In the genomic region with DNA sequence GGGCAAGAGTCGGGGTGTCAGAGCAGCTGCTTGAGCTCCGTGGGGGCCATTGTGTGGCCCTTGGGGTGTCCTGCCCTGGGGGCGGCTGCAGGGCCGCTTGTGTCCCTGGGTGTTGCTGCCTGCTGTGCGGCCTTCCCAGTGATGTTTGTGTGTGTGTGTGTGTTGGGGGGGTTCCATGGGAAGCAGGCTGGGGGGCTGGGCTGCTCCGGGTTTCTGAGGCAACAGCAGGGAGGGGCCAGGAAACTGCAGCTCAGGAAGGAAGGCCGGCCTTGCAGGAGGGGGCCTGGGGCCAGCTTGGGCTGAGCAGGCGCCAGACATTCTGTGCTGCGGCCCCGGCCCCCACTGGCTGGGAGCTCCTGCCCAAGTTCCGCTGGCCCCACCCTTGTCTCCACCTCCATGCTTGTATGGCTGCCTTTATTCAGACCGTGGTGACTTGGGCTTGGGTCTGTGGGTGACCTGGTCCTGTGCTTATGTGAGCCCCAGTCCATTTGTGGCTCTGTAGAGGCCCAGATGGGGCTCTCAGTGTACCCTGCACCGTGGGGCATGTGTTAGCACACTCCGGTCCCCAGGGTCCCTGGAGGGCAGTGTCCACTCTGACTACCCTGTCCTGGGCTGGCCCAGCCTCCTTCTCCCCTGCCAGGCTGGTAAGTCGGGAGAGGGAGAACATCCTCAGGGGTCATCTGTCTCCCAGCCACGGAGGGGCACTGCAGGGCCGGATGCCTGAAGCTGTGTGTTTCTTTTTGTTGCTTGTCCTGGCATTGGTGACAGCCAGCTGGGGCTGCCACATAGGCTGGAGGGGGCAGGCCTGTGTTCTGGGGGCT, we compare ENCODE assay signal across 8 cellular contexts. TPM values are rescaled to one million over a fixed set of nuclear protein-coding genes. Genes with fewer than 3 reads are reported as not detected.
DNase-seq lines count a peak whose midpoint lies in the region; ATAC-seq and TF ChIP-seq lines count a peak whose summit lies in the region.

No MANE protein-coding gene starts in this region.

- H3K23ac ChIP-seq in mesendoderm (ENCODE audit: low read length) = peak overlapping the region; percentile 66

- no peak overlapping the region for H2BK120ac ChIP-seq in mesendoderm (ENCODE audit: low read depth, low read length)

- 13 to 36% methylated on average over 3 to 11 of the region's 17 CpGs for WGBS in body of pancreas, 2 donors
- WGBS in mesendoderm (ENCODE audit: extremely low coverage, insufficient coverage, low lambda C conversion rate) = no CpG with 5 or more reads among the region's 17 CpGs
- 42 to 44% methylated on average over 16 to 17 of the region's 17 CpGs for WGBS in GM23248 (ENCODE audit: low coverage in 1 of 2, low lambda C conversion rate in 2 of 2, missing lambda C conversion rate in 2 of 2), 2 experiments

- H2BK15ac ChIP-seq in mesendoderm (replicated peaks; ENCODE audit: low read depth) = no peak overlapping the region

- intact Hi-C loops in body of pancreas (cut with DNase I) = no loop called here

- no peaks in the 10 kb centered on the region for H3K9me2 ChIP-seq in Karpas-422 (replicated peaks; ENCODE audit: insufficient read depth, low read length)
- H3K9me2 ChIP-seq in GM23248 (ENCODE audit: insufficient read depth) = no peaks in the 10 kb centered on the region

- no peaks in the 10 kb centered on the region for H3K79me1 ChIP-seq in mesendoderm (ENCODE audit: low read length)

- H2AK5ac ChIP-seq in mesendoderm (ENCODE audit: low read length) = peak overlapping the region; percentile 98

- peak overlapping the region; percentile 87 for H2BK5ac ChIP-seq in mesendoderm (ENCODE audit: low read length)

- peak overlapping the region; percentile 50 for H3K4ac ChIP-seq in mesendoderm (ENCODE audit: low read depth, low read length)

- no peaks in the 10 kb centered on the region for H3F3A ChIP-seq in GM23248 (ENCODE audit: insufficient read depth)

- peak; percentile 16 for DNase-seq in CD1c-positive myeloid dendritic cell (ENCODE audit: extremely low spot score)
- DNase-seq in Karpas-422 = peak; percentile 79
- DNase-seq in body of pancreas = peak in 1 of 4 donors; percentile 25
- peak; percentile 86 for DNase-seq in mesendoderm
- no peak for DNase-seq in epidermal melanocyte (ENCODE audit: insufficient read length, low spot score)
- no peak for DNase-seq in GM23248
- DNase-seq in stimulated activated naive CD4-positive, alpha-beta T cell (lab: John Stamatoyannopoulos, UW) = no peak

- H4K5ac ChIP-seq in mesendoderm (ENCODE audit: low read length) = no peak overlapping the region

- no peaks in the 10 kb centered on the region for H3K9me3 ChIP-seq in Karpas-422 (ENCODE audit: low read length)
- no peaks in the 10 kb centered on the region for H3K9me3 ChIP-seq in body of pancreas
- H3K9me3 ChIP-seq in GM23248 (ENCODE audit: low read depth) = no peaks in the 10 kb centered on the region

- TF ChIP-seq POLR2A in body of pancreas (IDR thresholded peaks at IDR 0.05) = peak in 2 of 3 donors; percentile 6 to 28

- H3K4me3 ChIP-seq in Karpas-422 (ENCODE audit: low read length) (no peak overlapping the region), body of pancreas (no peak overlapping the region), mesendoderm (ENCODE audit: low read length) (no peak overlapping the region), GM23248 (no peak overlapping the region)

- in situ Hi-C loops in GM23248 (cut with MboI) = no loop called here

- peak overlapping the region; percentile 91 for H3K56ac ChIP-seq in mesendoderm (ENCODE audit: low read length)

- H4K20me1 ChIP-seq in Karpas-422 (ENCODE audit: insufficient read depth, low read depth, low read length) (no peaks in the 10 kb centered on the region), GM23248 (ENCODE audit: insufficient read depth) (no peaks in the 10 kb centered on the region)

- H3K79me2 ChIP-seq in Karpas-422 (ENCODE audit: low read length) (no peaks in the 10 kb centered on the region), mesendoderm (ENCODE audit: control insufficient read depth, insufficient read depth, low read length) (no peaks in the 10 kb centered on the region), GM23248 (ENCODE audit: insufficient read depth) (no peaks in the 10 kb centered on the region)

- no peak overlapping the region for H2AFZ ChIP-seq in Karpas-422 (ENCODE audit: low read length)
- H2AFZ ChIP-seq in GM23248 = no peak overlapping the region

- H3K27me3 ChIP-seq in Karpas-422 (ENCODE audit: low read length) = no peaks in the 10 kb centered on the region
- peaks cover 0 to 7% of the 10 kb centered on the region in 2 donors for H3K27me3 ChIP-seq in body of pancreas
- H3K27me3 ChIP-seq in mesendoderm (ENCODE audit: insufficient read depth, low read length, poor library complexity) = peaks cover 2% of the 10 kb centered on the region
- H3K27me3 ChIP-seq in GM23248 (replicated peaks; ENCODE audit: insufficient read depth) = no peaks in the 10 kb centered on the region

- peaks cover 40% of the 10 kb centered on the region for H3K4me1 ChIP-seq in Karpas-422 (ENCODE audit: low read length)
- peaks cover 16% of the 10 kb centered on the region for H3K4me1 ChIP-seq in body of pancreas
- peaks cover 11% of the 10 kb centered on the region for H3K4me1 ChIP-seq in mesendoderm (ENCODE audit: control insufficient read depth, low read depth, low read length)
- no peaks in the 10 kb centered on the region for H3K4me1 ChIP-seq in GM23248 (ENCODE audit: insufficient read depth)

- no peak overlapping the region for H3K9ac ChIP-seq in Karpas-422 (ENCODE audit: low read length)
- peak overlapping the region; percentile 64 for H3K9ac ChIP-seq in mesendoderm (ENCODE audit: low read length)
- no peak overlapping the region for H3K9ac ChIP-seq in GM23248

- no peaks in the 10 kb centered on the region for H3K36me3 ChIP-seq in Karpas-422 (ENCODE audit: insufficient read depth, low read length)
- no peaks in the 10 kb centered on the region for H3K36me3 ChIP-seq in body of pancreas (replicated peaks in 1 of 2; ENCODE audit: insufficient read depth in 1 of 2, low read depth in 2 of 2)
- H3K36me3 ChIP-seq in mesendoderm (ENCODE audit: control insufficient read depth, insufficient read depth, low read length) = no peaks in the 10 kb centered on the region
- no peaks in the 10 kb centered on the region for H3K36me3 ChIP-seq in GM23248 (ENCODE audit: low read depth)

- TF ChIP-seq CTCF in body of pancreas (IDR thresholded peaks at IDR 0.05) = no peak

- H3K4me2 ChIP-seq in Karpas-422 (ENCODE audit: low read depth, low read length, poor library complexity, severe bottlenecking) (no peak overlapping the region), mesendoderm (ENCODE audit: low read length) (peak overlapping the region; percentile 22), GM23248 (ENCODE audit: unreplicated experiment) (no peak overlapping the region)

- peak overlapping the region; percentile 47 for H3K18ac ChIP-seq in mesendoderm (ENCODE audit: low read length)

- no peak overlapping the region for H4K8ac ChIP-seq in mesendoderm (ENCODE audit: low read depth, low read length)

- no peak overlapping the region for H3K27ac ChIP-seq in Karpas-422 (ENCODE audit: low read length)
- H3K27ac ChIP-seq in body of pancreas = peak overlapping the region in 2 of 4 donors; percentile 36 to 43
- peak overlapping the region; percentile 65 for H3K27ac ChIP-seq in mesendoderm (ENCODE audit: low read depth, low read length)
- H3K27ac ChIP-seq in GM23248 = no peak overlapping the region

- peak; percentile 15 for ATAC-seq in body of pancreas
- ATAC-seq in HG02970 (IDR thresholded peaks at IDR 0.05; ENCODE audit: low FRiP score, unreplicated experiment) = no peak

RNA-seq across cellular contexts. Expression of gene SOX18, which starts 4.6 kb away (rescaled TPM):
- not detected in 2 replicates for total RNA-seq in Karpas-422 (2014; rRNA removed; shearing (Covaris generic); ENCODE audit: low replicate concordance)
- 10 to 100 TPM in 1 of 2 donors, 1 to 10 TPM in 1; 6.5 to 17.1 TPM for total RNA-seq in body of pancreas
- polyA plus RNA-seq in mesendoderm (2013, experiment 1 of 2) = 2.0 TPM
- 2.1 TPM for polyA plus RNA-seq in mesendoderm (2013, experiment 2 of 2)
- total RNA-seq in GM23248 (2014; rRNA removed; shearing (Covaris generic)) = not detected in 2 replicates
- polyA plus RNA-seq in GM23248 (2016; fragmentation: Nextera tagmentation; extraction: Ambion mirVana) = not detected in 2 replicates

RNA-seq across cellular contexts. Expression of gene TCEA2, which starts 8.9 kb away (rescaled TPM):
- 124 and 197 TPM in 2 replicates for total RNA-seq in Karpas-422 (2014; rRNA removed; shearing (Covaris generic); ENCODE audit: low replicate concordance)
- total RNA-seq in body of pancreas = 10 to 100 TPM; 16.6 to 17.5 TPM
- 29.9 TPM for polyA plus RNA-seq in mesendoderm (2013, experiment 1 of 2)
- polyA plus RNA-seq in mesendoderm (2013, experiment 2 of 2) = 30.7 TPM
- 34.3 and 39.2 TPM in 2 replicates for total RNA-seq in GM23248 (2014; rRNA removed; shearing (Covaris generic))
- polyA plus RNA-seq in GM23248 (2016; fragmentation: Nextera tagmentation; extraction: Ambion mirVana) = 67.9 and 70.7 TPM in 2 replicates

RNA-seq across cellular contexts. Expression of gene C20orf204, which starts 18.1 kb away (rescaled TPM):
- total RNA-seq in Karpas-422 (2014; rRNA removed; shearing (Covaris generic); ENCODE audit: low replicate concordance) = 0.45 and 1.8 TPM in 2 replicates
- total RNA-seq in body of pancreas = 1 to 10 TPM in 1 of 2 donors, under 1 TPM in 1; 0.52 to 3.0 TPM
- 0.27 TPM for polyA plus RNA-seq in mesendoderm (2013, experiment 1 of 2)
- 0.18 TPM for polyA plus RNA-seq in mesendoderm (2013, experiment 2 of 2)
- total RNA-seq in GM23248 (2014; rRNA removed; shearing (Covaris generic)) = 0.32 and 0.51 TPM in 2 replicates
- 0.09 and 0.14 TPM in 2 replicates for polyA plus RNA-seq in GM23248 (2016; fragmentation: Nextera tagmentation; extraction: Ambion mirVana)

RNA-seq across cellular contexts. Expression of gene RGS19, which starts 25.3 kb away (rescaled TPM):
- total RNA-seq in Karpas-422 (2014; rRNA removed; shearing (Covaris generic); ENCODE audit: low replicate concordance) = 172 and 272 TPM in 2 replicates
- total RNA-seq in body of pancreas = 10 to 100 TPM in 1 of 2 donors, 1 to 10 TPM in 1; 9.1 to 14.5 TPM
- polyA plus RNA-seq in mesendoderm (2013, experiment 1 of 2) = 11.2 TPM
- polyA plus RNA-seq in mesendoderm (2013, experiment 2 of 2) = 10.0 TPM
- total RNA-seq in GM23248 (2014; rRNA removed; shearing (Covaris generic)) = 7.0 and 13.2 TPM in 2 replicates
- polyA plus RNA-seq in GM23248 (2016; fragmentation: Nextera tagmentation; extraction: Ambion mirVana) = 18.7 and 20.9 TPM in 2 replicates

RNA-seq across cellular contexts. Expression of gene OPRL1, which starts 25.8 kb away (rescaled TPM):
- total RNA-seq in Karpas-422 (2014; rRNA removed; shearing (Covaris generic); ENCODE audit: low replicate concordance) = 34.0 and 60.6 TPM in 2 replicates
- total RNA-seq in body of pancreas = 1 to 10 TPM; 1.0 to 2.6 TPM
- polyA plus RNA-seq in mesendoderm (2013, experiment 1 of 2) = 0.07 TPM
- polyA plus RNA-seq in mesendoderm (2013, experiment 2 of 2) = 0.10 TPM
- 0.86 and 1.1 TPM in 2 replicates for total RNA-seq in GM23248 (2014; rRNA removed; shearing (Covaris generic))
- 0.35 and 0.53 TPM in 2 replicates for polyA plus RNA-seq in GM23248 (2016; fragmentation: Nextera tagmentation; extraction: Ambion mirVana)

Comparison
In these comparisons a context has a peak if more than half of its experiments do, and no peak if none do; other contexts are left out.
1. DNase-seq: peak in CD1c-positive myeloid dendritic cell (single experiment), Karpas-422 (single experiment) and mesendoderm (single experiment); none in epidermal melanocyte (single experiment), GM23248 (single experiment) and stimulated activated naive CD4-positive, alpha-beta T cell (0 of 6).